Comparison of ENCODE assay signal across 1 cellular context in the genomic region with DNA sequence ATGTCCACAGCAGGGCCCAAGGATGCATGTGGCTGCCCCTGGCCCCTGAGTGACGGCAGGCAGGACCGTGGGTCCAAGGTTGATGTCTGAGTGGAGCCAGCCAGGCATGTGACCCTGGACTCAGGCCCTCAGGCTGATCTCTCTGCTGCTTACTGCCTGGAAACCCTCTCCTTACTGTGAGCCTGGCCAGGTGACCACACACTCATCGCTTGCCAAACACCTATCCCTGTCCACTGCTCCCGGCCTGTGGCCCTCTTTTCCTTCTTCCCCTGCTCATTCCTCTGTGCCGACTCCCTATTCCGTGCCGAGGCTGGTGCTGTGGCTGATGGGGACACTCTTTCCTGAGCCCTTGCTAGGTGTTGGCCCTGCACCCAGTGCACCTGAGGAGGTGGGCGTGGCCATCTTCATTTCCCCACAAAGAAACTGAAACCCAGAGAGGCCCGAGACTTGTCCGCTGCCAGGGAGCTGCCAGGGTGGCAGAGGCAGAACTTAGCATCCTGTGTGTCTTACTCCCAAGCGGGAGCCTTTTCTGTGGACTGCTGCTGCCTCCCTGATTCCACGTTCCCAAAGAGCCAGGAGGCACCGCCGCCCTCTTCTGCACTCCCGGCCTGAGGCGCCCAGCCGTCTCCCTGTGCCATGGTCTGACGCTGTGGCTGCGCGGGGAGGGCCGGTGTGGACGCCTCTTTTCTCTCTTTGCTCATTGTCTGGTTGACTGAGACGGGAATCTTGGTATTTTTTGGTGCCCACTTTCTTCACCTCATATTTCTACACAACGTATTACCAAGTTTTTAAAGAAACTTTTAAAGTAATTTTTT.
TF ChIP-seq lines count a peak whose summit lies in the region.

No MANE protein-coding gene starts in this region.

TF ChIP-seq in H1, 55 proteins besides CTCF, POLR2A, EP300 and RAD21:
- TF ChIP-seq SP4 (IDR thresholded peaks at IDR 0.05; ENCODE audit: low read length) (no peak), FOSL1 (IDR thresholded peaks at IDR 0.05; ENCODE audit: insufficient read depth, low read depth, low read length) (no peak), TAF1 (IDR thresholded peaks at IDR 0.05; ENCODE audit: low read depth, low read length) (no peak), KDM4A (IDR thresholded peaks at IDR 0.05; ENCODE audit: low read depth, low read length, severe bottlenecking) (no peak), CHD2 (IDR thresholded peaks at IDR 0.05; ENCODE audit: low read length) (no peak), GTF2F1 (IDR thresholded peaks at IDR 0.05; ENCODE audit: borderline replicate concordance, low read depth, low read length) (no peak), GABPA (IDR thresholded peaks at IDR 0.05; ENCODE audit: borderline replicate concordance, insufficient read depth, low read length) (no peak), TBP (IDR thresholded peaks at IDR 0.05; ENCODE audit: low read depth, low read length) (no peak), EGR1 (IDR thresholded peaks at IDR 0.05; ENCODE audit: borderline replicate concordance, low read depth, low read length) (no peak), TCF12 (IDR thresholded peaks at IDR 0.05; ENCODE audit: low read depth, low read length) (no peak)
